ENCODE assay signal across 1 cellular context in the genomic region with DNA sequence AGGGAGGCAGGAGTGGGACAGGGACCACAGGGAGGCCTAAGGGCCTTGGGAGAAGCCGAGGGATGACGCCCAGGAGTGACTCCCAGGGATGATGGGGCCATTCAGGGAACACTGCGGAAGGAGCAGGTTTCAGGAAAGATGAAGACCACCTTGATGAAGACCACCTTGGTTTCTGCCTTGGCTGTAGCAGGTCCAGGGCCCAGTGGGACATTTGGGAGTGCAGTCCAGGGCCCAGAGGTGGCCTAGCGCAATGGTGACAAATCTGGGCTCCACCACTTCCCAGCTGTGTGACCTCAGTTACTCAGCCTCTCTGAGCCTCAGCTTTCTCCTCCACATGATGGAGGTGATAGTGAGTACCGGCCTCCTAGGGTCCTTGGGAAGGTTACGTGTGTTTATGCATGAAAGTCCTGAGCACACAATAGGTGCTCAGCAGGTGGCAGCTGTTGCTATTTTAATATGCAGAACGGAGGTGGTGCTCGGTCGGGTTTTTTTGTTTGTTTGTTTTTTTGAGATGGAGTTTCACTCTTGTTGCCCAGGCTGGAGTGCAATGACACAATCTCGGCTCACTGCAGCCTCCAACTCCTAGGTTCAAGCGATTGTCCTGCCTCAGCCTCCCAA.
TF ChIP-seq lines count a peak whose summit lies in the region.

No MANE protein-coding gene starts in this region.

TF ChIP-seq in GM23338, 12 proteins besides CTCF, POLR2A, EP300 and RAD21:
- TF ChIP-seq NANOG (IDR thresholded peaks at IDR 0.05; ENCODE audit: borderline replicate concordance): 0 out of 2 replicates have a peak, but pooled peaks have one; percentile 20
- TF ChIP-seq, protein P1, sequence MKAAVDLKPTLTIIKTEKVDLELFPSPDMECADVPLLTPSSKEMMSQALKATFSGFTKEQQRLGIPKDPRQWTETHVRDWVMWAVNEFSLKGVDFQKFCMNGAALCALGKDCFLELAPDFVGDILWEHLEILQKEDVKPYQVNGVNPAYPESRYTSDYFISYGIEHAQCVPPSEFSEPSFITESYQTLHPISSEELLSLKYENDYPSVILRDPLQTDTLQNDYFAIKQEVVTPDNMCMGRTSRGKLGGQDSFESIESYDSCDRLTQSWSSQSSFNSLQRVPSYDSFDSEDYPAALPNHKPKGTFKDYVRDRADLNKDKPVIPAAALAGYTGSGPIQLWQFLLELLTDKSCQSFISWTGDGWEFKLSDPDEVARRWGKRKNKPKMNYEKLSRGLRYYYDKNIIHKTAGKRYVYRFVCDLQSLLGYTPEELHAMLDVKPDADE (IDR thresholded peaks at IDR 0.05): no peak
